ENCODE assay signal across 10 cellular contexts in the genomic region with DNA sequence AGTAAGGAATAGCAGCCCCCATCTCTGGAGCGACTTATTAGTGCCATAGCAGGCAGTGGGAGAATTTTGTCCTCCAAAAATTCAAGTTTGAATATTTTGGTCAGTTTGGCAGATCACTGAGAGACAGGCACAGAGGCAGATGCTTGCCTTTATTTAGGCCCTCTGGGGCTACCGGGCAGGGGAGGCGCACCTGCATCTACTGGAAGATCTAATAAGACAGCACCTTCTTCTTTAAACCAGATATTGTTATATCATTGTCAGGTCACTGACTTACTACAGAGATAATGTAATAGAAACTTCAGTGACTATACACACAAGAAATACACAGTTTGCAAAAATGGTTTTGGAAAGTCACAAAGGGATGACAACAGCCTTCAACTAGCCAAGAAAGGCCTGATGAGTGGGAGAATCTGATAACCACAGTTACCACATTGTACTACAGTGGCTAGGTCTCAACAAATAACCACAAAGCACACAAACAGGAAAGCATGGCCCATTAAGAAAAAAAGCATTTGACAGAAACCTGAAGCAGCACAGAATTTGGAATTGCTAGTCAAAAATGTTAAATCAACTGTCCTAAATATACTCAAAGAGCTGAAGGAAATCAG. TPM values are rescaled to one million over a fixed set of nuclear protein-coding genes. Genes with fewer than 3 reads are reported as not detected.
DNase-seq lines count a peak whose midpoint lies in the region; ATAC-seq and TF ChIP-seq lines count a peak whose summit lies in the region.
"Had no signal": no experiment of that assay in that cellular context is flagged by ENCODE, and none has a peak within 500 bp of the region (broad histone marks: within the 10 kb centered on the region; RNA-seq: fewer than 3 reads in every experiment).

No MANE protein-coding gene starts in this region.

- H3K9me3 ChIP-seq in MM.1S (replicated peaks; ENCODE audit: insufficient read depth, low read length) (no peaks in the 10 kb centered on the region), endodermal cell (ENCODE audit: control insufficient read depth, low read length) (peaks cover 30% of the 10 kb centered on the region)
- H3K9me3 ChIP-seq in naive thymus-derived CD4-positive, alpha-beta T cell (ENCODE audit: control insufficient read depth in 2 of 3, low read length in 3 of 3) = peaks cover 0 to 21% (median 4%) of the 10 kb centered on the region in 3 experiments

- H3K4me3 Mint-ChIP-seq in naive thymus-derived CD4-positive, alpha-beta T cell = peak overlapping the region in 7 of 10 donors; percentile 22 to 64 (median 61)
- H3K4me3 Mint-ChIP-seq in endodermal cell = no peak overlapping the region

- peaks cover 0 to 37% (median 19%) of the 10 kb centered on the region in 11 donors for H3K9me3 Mint-ChIP-seq in naive thymus-derived CD4-positive, alpha-beta T cell
- peaks cover 26% of the 10 kb centered on the region for H3K9me3 Mint-ChIP-seq in endodermal cell

- peaks cover 15% of the 10 kb centered on the region for H3F3A ChIP-seq in MM.1S (ENCODE audit: insufficient read depth, low read length)

- peaks cover 14 to 38% (median 35%) of the 10 kb centered on the region in 5 donors for H3K36me3 Mint-ChIP-seq in naive thymus-derived CD4-positive, alpha-beta T cell
- H3K36me3 Mint-ChIP-seq in endodermal cell (ENCODE audit: low read depth) = peaks cover 25% of the 10 kb centered on the region

- H3K4me1 ChIP-seq in MM.1S (ENCODE audit: low read length) (peaks cover 26% of the 10 kb centered on the region), endodermal cell (ENCODE audit: control insufficient read depth, insufficient read depth, low read length) (no peaks in the 10 kb centered on the region)
- peaks cover 10 to 15% of the 10 kb centered on the region in 2 donors for H3K4me1 ChIP-seq in naive thymus-derived CD4-positive, alpha-beta T cell (ENCODE audit: control insufficient read depth in 2 of 2, insufficient read depth in 2 of 2, low read length in 2 of 2)

- POLR2A ChIA-PET in naive thymus-derived CD4-positive, alpha-beta T cell (lab: Charles Lee) = interaction anchor here (1.0 kb wide), 2 partner anchors 8 to 13 kb away, joined by 3 to 4 read pairs; no protein-coding TSS in a partner anchor

- H3K4me3 ChIP-seq in MM.1S (ENCODE audit: low read length) (no peak overlapping the region), endodermal cell (ENCODE audit: low read length) (no peak overlapping the region)
- H3K4me3 ChIP-seq in naive thymus-derived CD4-positive, alpha-beta T cell (ENCODE audit: low read length) = no peak overlapping the region
- H3K4me3 ChIP-seq: cardiac muscle cell, left lung had no signal

- no peak overlapping the region for H2AFZ ChIP-seq in MM.1S (ENCODE audit: low read length)

- H3K27ac ChIP-seq in MM.1S (ENCODE audit: low read length) = peak overlapping the region; percentile 16; the same call in 1 of the 2 replicates
- H3K27ac ChIP-seq in naive thymus-derived CD4-positive, alpha-beta T cell (ENCODE audit: low read depth, low read length) = no peak overlapping the region
- no peak overlapping the region for H3K27ac ChIP-seq in endodermal cell (ENCODE audit: low read depth, low read length)
- H3K27ac ChIP-seq: cardiac muscle cell, left lung, RWPE1 had no signal

- peak overlapping the region in 5 of 9 donors; percentile 22 to 71 (median 48) for H3K27ac Mint-ChIP-seq in naive thymus-derived CD4-positive, alpha-beta T cell
- H3K27ac Mint-ChIP-seq in endodermal cell = no peak overlapping the region

- CTCF ChIA-PET in naive thymus-derived CD4-positive, alpha-beta T cell (lab: Charles Lee) = interaction anchor here (0.8 kb wide), 1 partner anchor 18 kb away, joined by 3 read pairs; no protein-coding TSS in a partner anchor

- H3K27me3 ChIP-seq in MM.1S (replicated peaks; ENCODE audit: insufficient read depth, low read length) (no peaks in the 10 kb centered on the region), endodermal cell (ENCODE audit: control insufficient read depth, insufficient read depth, low read length, poor library complexity, severe bottlenecking) (no peaks in the 10 kb centered on the region)
- H3K27me3 ChIP-seq in naive thymus-derived CD4-positive, alpha-beta T cell (ENCODE audit: control insufficient read depth in 2 of 2, insufficient read depth in 2 of 2, low read length in 2 of 2) = no peaks in the 10 kb centered on the region
- H3K27me3 ChIP-seq: cardiac muscle cell, left lung had no signal

- H3K27me3 Mint-ChIP-seq in naive thymus-derived CD4-positive, alpha-beta T cell = no peaks in the 10 kb centered on the region
- H3K27me3 Mint-ChIP-seq in endodermal cell (ENCODE audit: insufficient read depth) = no peaks in the 10 kb centered on the region

- 99 to 100% methylated on average over 1 to 3 of the region's 3 CpGs for WGBS in endodermal cell (ENCODE audit: insufficient coverage in 1 of 2, insufficient read length in 1 of 2), 2 experiments

- TF ChIP-seq CTCF in MM.1S (IDR thresholded peaks at IDR 0.05; ENCODE audit: low read length) = no peak
- TF ChIP-seq CTCF in endodermal cell (conservative IDR thresholded peaks at IDR 0.05) = no peak

- peaks cover 81% of the 10 kb centered on the region for H3K79me2 ChIP-seq in MM.1S (ENCODE audit: low read length)

- H3K4me1 Mint-ChIP-seq in naive thymus-derived CD4-positive, alpha-beta T cell = peaks cover 37 to 70% (median 61%) of the 10 kb centered on the region in 7 donors
- peaks cover 3% of the 10 kb centered on the region for H3K4me1 Mint-ChIP-seq in endodermal cell

- H4K20me1 ChIP-seq in MM.1S (ENCODE audit: insufficient read depth, low read length) = no peaks in the 10 kb centered on the region

- intact Hi-C loops in naive thymus-derived CD4-positive, alpha-beta T cell (cut with micrococcal nuclease) = loop anchor here in 1 of 2 donors (2.0 kb wide), 2 partner anchors 15 to 55 kb away; no protein-coding TSS in a partner anchor
- intact Hi-C loops in head of caudate nucleus (cut with DNase I) = no loop called here

- no peak overlapping the region for H3K9ac ChIP-seq in MM.1S (ENCODE audit: low read length)
- H3K9ac ChIP-seq in endodermal cell (ENCODE audit: extremely low read depth, low read length, poor library complexity, severe bottlenecking) = no peak overlapping the region

- H3K36me3 ChIP-seq in MM.1S (replicated peaks; ENCODE audit: insufficient read depth, low read length) (no peaks in the 10 kb centered on the region), endodermal cell (ENCODE audit: control insufficient read depth, insufficient read depth, low read length) (peaks cover 8% of the 10 kb centered on the region)
- H3K36me3 ChIP-seq in naive thymus-derived CD4-positive, alpha-beta T cell (ENCODE audit: control insufficient read depth in 2 of 3, insufficient read depth in 3 of 3, low read length in 3 of 3) = peaks cover 0 to 4% (median 0%) of the 10 kb centered on the region in 3 experiments
- H3K36me3 ChIP-seq: cardiac muscle cell, left lung had no signal

- H3K4me2 ChIP-seq in MM.1S (ENCODE audit: low read depth, low read length) = peak overlapping the region; percentile 31

- ATAC-seq in GM18858 (IDR thresholded peaks at IDR 0.05; ENCODE audit: unreplicated experiment) = peak; percentile 87
- peak; percentile 74 for ATAC-seq in GM21723 (IDR thresholded peaks at IDR 0.05; ENCODE audit: unreplicated experiment)
- ATAC-seq in naive thymus-derived CD4-positive, alpha-beta T cell = peak; percentile 65
- ATAC-seq: left lung had no signal

- H3K9me2 ChIP-seq in MM.1S (replicated peaks; ENCODE audit: insufficient read depth, low read length) = no peaks in the 10 kb centered on the region

- peak; percentile 92 for DNase-seq in MM.1S
- DNase-seq in naive thymus-derived CD4-positive, alpha-beta T cell = no peak
- DNase-seq in head of caudate nucleus = no peak
- DNase-seq in endodermal cell = no peak
- no peak for DNase-seq in ecto neural progenitor cell (ENCODE audit: low spot score)

RNA-seq across cellular contexts. Expression of a gene that starts 56.8 kb away (rescaled TPM):
- 100 to 1,000 TPM in 2 of 5 experiments, 10 to 100 TPM in 3; 39.7 to 112 (median 67.9) TPM for total RNA-seq in naive thymus-derived CD4-positive, alpha-beta T cell
- 10 to 100 TPM; 30.0 to 50.8 TPM for polyA plus RNA-seq in naive thymus-derived CD4-positive, alpha-beta T cell
- total RNA-seq in endodermal cell = 10 to 100 TPM; 36.2 to 39.9 TPM
- 33.3 TPM for polyA plus RNA-seq in endodermal cell (2013, experiment 1 of 2)
- 34.4 TPM for polyA plus RNA-seq in endodermal cell (2013, experiment 2 of 2)
